In the genomic region with DNA sequence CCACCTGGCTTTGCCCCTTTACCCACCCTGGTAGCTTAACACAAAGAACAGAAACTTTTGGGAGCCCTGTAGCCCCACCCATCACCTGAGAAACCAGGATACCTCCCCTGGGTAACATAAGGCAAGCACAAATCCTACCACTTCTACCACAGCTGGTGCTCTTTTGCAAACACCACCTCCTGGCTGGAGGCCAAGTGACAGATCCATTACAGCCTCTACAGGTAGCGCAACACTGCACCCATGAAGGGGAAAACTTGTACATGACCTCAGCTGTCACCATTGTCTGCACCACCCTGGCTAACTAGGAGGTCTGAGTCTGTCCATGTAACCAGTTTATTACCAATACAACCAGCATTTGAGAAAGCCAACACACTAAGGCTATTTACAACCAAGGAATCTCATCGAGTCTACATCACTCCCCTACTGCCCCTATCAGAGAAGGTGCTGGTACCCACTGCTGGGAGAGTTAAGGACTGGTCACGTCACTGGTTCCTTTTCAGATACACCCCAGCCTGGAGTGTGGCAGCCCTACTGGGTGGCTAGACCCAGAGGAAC, we compare ENCODE assay signal across 17 cellular contexts.
A peak's percentile ranks its signal among the peaks of the same experiment; 100 is the strongest.
DNase-seq lines count a peak whose midpoint lies in the region; ATAC-seq and TF ChIP-seq lines count a peak whose summit lies in the region.
"Had no signal": no experiment of that assay in that cellular context is flagged by ENCODE, and none has a peak within 500 bp of the region (broad histone marks: within the 10 kb centered on the region; RNA-seq: fewer than 3 reads in every experiment).

No MANE protein-coding gene starts in this region.

- H3K27ac ChIP-seq in body of pancreas (no peak overlapping the region), adrenal gland (no peak overlapping the region), OCI-LY7 (ENCODE audit: low read depth, low read length, poor library complexity, severe bottlenecking) (no peak overlapping the region)
- H3K27ac ChIP-seq: prostate gland, testis had no signal

- H2AFZ ChIP-seq in OCI-LY7 (ENCODE audit: low read length) = no peak overlapping the region

- intact Hi-C loops in body of pancreas (cut with DNase I) = no loop called here
- intact Hi-C loops in adrenal gland (cut with DNase I) = no loop called here
- intact Hi-C loops in OCI-LY7 (cut with micrococcal nuclease; ENCODE audit: unreplicated experiment) = no loop called here

- H3K4me2 ChIP-seq in OCI-LY7 (ENCODE audit: low read length) = no peak overlapping the region
- H3K4me2 ChIP-seq: smooth muscle cell had no signal

- ATAC-seq in body of pancreas (no peak), HG03108 (IDR thresholded peaks at IDR 0.05; ENCODE audit: unreplicated experiment) (no peak), HG02885 (IDR thresholded peaks at IDR 0.05; ENCODE audit: poor library complexity, unreplicated experiment) (no peak)

- no peaks in the 10 kb centered on the region for H3K9me3 ChIP-seq in body of pancreas
- no peaks in the 10 kb centered on the region for H3K9me3 ChIP-seq in adrenal gland (replicated peaks in 1 of 3)
- H3K9me3 ChIP-seq in OCI-LY7 (ENCODE audit: low read length) = no peaks in the 10 kb centered on the region
- H3K9me3 ChIP-seq: prostate gland, testis had no signal

- H3K9me2 ChIP-seq in OCI-LY7 (ENCODE audit: insufficient read depth, low read length) = no peaks in the 10 kb centered on the region

- no peaks in the 10 kb centered on the region for H3K27me3 ChIP-seq in body of pancreas
- H3K27me3 ChIP-seq in adrenal gland = no peaks in the 10 kb centered on the region
- H3K27me3 ChIP-seq: testis had no signal

- TF ChIP-seq CTCF in body of pancreas (IDR thresholded peaks at IDR 0.05) (no peak), adrenal gland (IDR thresholded peaks at IDR 0.05) (no peak), OCI-LY7 (conservative IDR thresholded peaks at IDR 0.05; ENCODE audit: low read length) (no peak)

- BruUV-seq in OCI-LY7 (replicated peaks; lab: Mats Ljungman, UMichigan) = no TSS peak

- H3K4me1 ChIP-seq in body of pancreas (no peaks in the 10 kb centered on the region), adrenal gland (replicated peaks in 1 of 2) (no peaks in the 10 kb centered on the region), OCI-LY7 (ENCODE audit: insufficient read depth, low read length, poor library complexity, severe bottlenecking) (no peaks in the 10 kb centered on the region)
- H3K4me1 ChIP-seq: prostate gland, testis had no signal

- POLR2A ChIA-PET in OCI-LY7 (lab: Charles Lee) = no interaction called here

- no peaks in the 10 kb centered on the region for H4K20me1 ChIP-seq in OCI-LY7 (ENCODE audit: insufficient read depth, low read length)

- WGBS in body of pancreas, 2 donors = 83 to 93% methylated on average over 3 of the region's 3 CpGs
- whole genome bisulfite sequencing in adrenal gland, 4 donors = 85 to 96% (median 88%) methylated on average over 2 to 3 of the region's 3 CpGs

- CTCF ChIA-PET in OCI-LY7 (lab: Charles Lee; ENCODE audit: unreplicated experiment) = no interaction called here

- TF ChIP-seq POLR2A in body of pancreas (IDR thresholded peaks at IDR 0.05) (no peak), adrenal gland (IDR thresholded peaks at IDR 0.05) (no peak)

- DNase-seq in DMS153 treated with DMSO at 0.1 percent for 48 hours (lab: John Stamatoyannopoulos, UW; ENCODE audit: unreplicated experiment) = peak; percentile 43
- peak; percentile 68 for DNase-seq in NCI-H1105 treated with DMSO at 0.1 percent for 48 hours (lab: John Stamatoyannopoulos, UW)
- DNase-seq in NCI-H345 treated with DMSO at 0.1 percent for 48 hours (lab: John Stamatoyannopoulos, UW; ENCODE audit: unreplicated experiment) = peak; percentile 84
- DNase-seq in body of pancreas = peak in 3 of 4 donors; percentile 29 to 57 (median 53)
- DNase-seq in adrenal gland = no peak
- no peak for DNase-seq in OCI-LY7 (ENCODE audit: low spot score)
- DNase-seq: activated effector memory CD4-positive, alpha-beta T cell treated with Interleukin-2 at 50 U/mL for 16 hours; anterior cingulate cortex; hypothalamus; IMR-90; MV-4-11; nephron progenitor cell; testis had no signal

- H3K79me2 ChIP-seq in OCI-LY7 (ENCODE audit: insufficient read depth, low read depth, low read length) = no peaks in the 10 kb centered on the region

- H3K4me3 ChIP-seq in body of pancreas (no peak overlapping the region), adrenal gland (no peak overlapping the region), OCI-LY7 (ENCODE audit: low read depth, low read length, poor library complexity, severe bottlenecking) (no peak overlapping the region)
- H3K4me3 ChIP-seq: prostate gland, smooth muscle cell, testis had no signal

- H3K36me3 ChIP-seq in body of pancreas (replicated peaks in 1 of 2; ENCODE audit: insufficient read depth in 1 of 2, low read depth in 2 of 2) (no peaks in the 10 kb centered on the region), adrenal gland (replicated peaks in 1 of 2) (no peaks in the 10 kb centered on the region), OCI-LY7 (ENCODE audit: insufficient read depth, low read length) (no peaks in the 10 kb centered on the region)
- H3K36me3 ChIP-seq: prostate gland had no signal

Comparison
In these comparisons a context has a peak if more than half of its experiments do, and no peak if none do; other contexts are left out.
1. DNase-seq: peak in DMS153 treated with DMSO at 0.1 percent for 48 hours (single experiment), NCI-H1105 treated with DMSO at 0.1 percent for 48 hours (single experiment), NCI-H345 treated with DMSO at 0.1 percent for 48 hours (single experiment) and body of pancreas (3 of 4); none in adrenal gland (0 of 7) and OCI-LY7 (single experiment).